ENCODE assay signal across 14 cellular contexts in genomic region chr15:35771878-35772442, GRCh38.
A peak's percentile ranks its signal among the peaks of the same experiment; 100 is the strongest.
DNase-seq lines count a peak whose midpoint lies in the region; ATAC-seq and TF ChIP-seq lines count a peak whose summit lies in the region.
"Had no signal": no experiment of that assay in that cellular context is flagged by ENCODE, and none has a peak within 500 bp of the region (broad histone marks: within the 10 kb centered on the region; RNA-seq: fewer than 3 reads in every experiment).

No MANE protein-coding gene starts in this region.

- no peak overlapping the region for H2BK5ac ChIP-seq in IMR-90 (ENCODE audit: low read depth, low read length, poor library complexity, severe bottlenecking)

- no peaks in the 10 kb centered on the region for H3K9me1 ChIP-seq in IMR-90 (ENCODE audit: insufficient read depth, low read length)

- WGBS in IMR-90 (ENCODE audit: extremely low coverage in 2 of 2, insufficient read length in 1 of 2), 2 experiments: 100% methylated on average over 1 of the region's 4 CpGs; no CpG with 5 or more reads in 1 of the 2 experiments
- 80% methylated on average over 4 of the region's 4 CpGs for WGBS in SK-N-SH (ENCODE audit: low lambda C conversion rate)

- no peak overlapping the region for H4K8ac ChIP-seq in IMR-90 (ENCODE audit: low read depth in 2 of 2, low read length in 2 of 2)

- no peak overlapping the region for H3K27ac ChIP-seq in IMR-90 (ENCODE audit: insufficient read depth, low read length)
- peak overlapping the region in 1 of 2 experiments; percentile 34; a peak in 1 of 4 replicates for H3K27ac ChIP-seq in SK-N-SH (ENCODE audit: low read depth in 2 of 2, low read length in 1 of 2)
- no peak overlapping the region for H3K27ac ChIP-seq in osteoblast (ENCODE audit: low read depth, low read length)

- H3K14ac ChIP-seq in IMR-90 (replicated peaks; ENCODE audit: low read depth, low read length): no peak overlapping the region

- H3F3A ChIP-seq in SK-N-SH (replicated peaks; ENCODE audit: insufficient read depth): no peaks in the 10 kb centered on the region

- H4K5ac ChIP-seq in IMR-90 (ENCODE audit: low read depth, low read length): no peak overlapping the region

- H3K79me2 ChIP-seq in SK-N-SH (ENCODE audit: insufficient read depth): no peaks in the 10 kb centered on the region
- H3K79me2 ChIP-seq in osteoblast (ENCODE audit: insufficient read depth, low read length): no peaks in the 10 kb centered on the region

- no peaks in the 10 kb centered on the region for H4K20me1 ChIP-seq in IMR-90 (ENCODE audit: insufficient read depth, low read length)
- no peaks in the 10 kb centered on the region for H4K20me1 ChIP-seq in SK-N-SH (ENCODE audit: insufficient read depth)
- no peaks in the 10 kb centered on the region for H4K20me1 ChIP-seq in osteoblast (ENCODE audit: insufficient read depth, low read length)

- peak; percentile 11; the same call in 1 of the 2 replicates for ATAC-seq in IMR-90 (ENCODE audit: low read depth)
- no peak for ATAC-seq in HG02798 (IDR thresholded peaks at IDR 0.05; ENCODE audit: poor library complexity, unreplicated experiment)
- ATAC-seq: HepG2 had no signal

- no peak for TF ChIP-seq RAD21 in IMR-90 (IDR thresholded peaks at IDR 0.05; ENCODE audit: low read length)
- no peak for TF ChIP-seq RAD21 in SK-N-SH (IDR thresholded peaks at IDR 0.05; ENCODE audit: low read length)

- H3K4me3 ChIP-seq in IMR-90 (ENCODE audit: insufficient read depth, low read depth, low read length) (no peak overlapping the region), SK-N-SH (ENCODE audit: low read depth in 2 of 2, low read length in 1 of 2) (no peak overlapping the region), osteoblast (ENCODE audit: insufficient read depth, low read length) (no peak overlapping the region)

- H3K27me3 ChIP-seq in IMR-90 (ENCODE audit: control insufficient read depth, insufficient read depth, low read length) (no peaks in the 10 kb centered on the region), SK-N-SH (ENCODE audit: insufficient read depth) (no peaks in the 10 kb centered on the region), osteoblast (ENCODE audit: insufficient read depth, low read length) (no peaks in the 10 kb centered on the region)

- H2AFZ ChIP-seq in IMR-90 (replicated peaks; ENCODE audit: low read length, poor library complexity) (no peak overlapping the region), SK-N-SH (ENCODE audit: low read depth) (0 out of 2 replicates have a peak overlapping the region, but pooled peaks have one; percentile 23), osteoblast (ENCODE audit: low read length) (peak overlapping the region; percentile 44)

- no peak overlapping the region for H4K91ac ChIP-seq in IMR-90 (ENCODE audit: insufficient read depth, low read depth, low read length)

- BruUV-seq in IMR-90 (replicated peaks; lab: Mats Ljungman, UMichigan): no TSS peak

- no peaks in the 10 kb centered on the region for H3K4me1 ChIP-seq in IMR-90 (ENCODE audit: control insufficient read depth, insufficient read depth, low read length)
- peaks cover 0 to 7% of the 10 kb centered on the region in 2 experiments; a peak in 2 of 4 replicates for H3K4me1 ChIP-seq in SK-N-SH (ENCODE audit: control insufficient read depth in 1 of 2, insufficient read depth in 2 of 2, low read depth in 1 of 2, low read length in 1 of 2)
- H3K4me1 ChIP-seq in osteoblast (ENCODE audit: insufficient read depth, low read length): no peaks in the 10 kb centered on the region

- in situ Hi-C loops in IMR-90 (cut with MboI; ENCODE audit: low sequenced_read_pairs): no loop called here

- H3K9me3 ChIP-seq in IMR-90 (ENCODE audit: control insufficient read depth, insufficient read depth, low read length): no peaks in the 10 kb centered on the region
- no peaks in the 10 kb centered on the region for H3K9me3 ChIP-seq in SK-N-SH
- H3K9me3 ChIP-seq in osteoblast (ENCODE audit: low read depth, low read length): no peaks in the 10 kb centered on the region

- H3K4me2 ChIP-seq in IMR-90 (ENCODE audit: low read depth, low read length) (no peak overlapping the region), SK-N-SH (no peak overlapping the region), osteoblast (ENCODE audit: insufficient read depth, low read length) (no peak overlapping the region)

- H3K9me2 ChIP-seq in SK-N-SH: no peaks in the 10 kb centered on the region

- no peak overlapping the region for H2AK5ac ChIP-seq in IMR-90 (ENCODE audit: low read depth, low read length)

- H2BK15ac ChIP-seq in IMR-90 (ENCODE audit: low read depth, low read length): no peak overlapping the region

- dilution Hi-C loops in IMR-90 (cut with HindIII; ENCODE audit: low sequenced_read_pairs, unreplicated experiment): no loop called here

- no peak overlapping the region for H2BK20ac ChIP-seq in IMR-90 (ENCODE audit: low read depth, low read length)

- H3K56ac ChIP-seq in IMR-90 (ENCODE audit: extremely low read depth, insufficient read depth, low read length): no peak overlapping the region

- TF ChIP-seq POLR2A in IMR-90 (IDR thresholded peaks at IDR 0.05; ENCODE audit: low read depth, low read length): no peak

- intact Hi-C loops in IMR-90 (cut with micrococcal nuclease): no loop called here

- DNase-seq in IMR-90 (no peak), SK-N-SH (no peak), astrocyte of the hippocampus (ENCODE audit: low read depth, low spot score) (peak; percentile 71), osteoblast (ENCODE audit: insufficient read length, low spot score, missing footprints) (peak; percentile 30), NCI-H510A treated with DMSO at 0.1 percent for 48 hours (lab: John Stamatoyannopoulos, UW) (no peak), HK-2 (ENCODE audit: unreplicated experiment) (no peak)
- DNase-seq in stimulated activated naive CD4-positive, alpha-beta T cell (lab: John Stamatoyannopoulos, UW): no peak
- DNase-seq: C1 segment of cervical spinal cord; Calu3; CD4-positive, alpha-beta T cell; DMS 273 treated with DMSO at 0.1 percent for 48 hours; H7 had no signal

- H2BK120ac ChIP-seq in IMR-90 (ENCODE audit: low read depth, low read length): no peak overlapping the region

- H3K18ac ChIP-seq in IMR-90 (ENCODE audit: low read depth, low read length): no peak overlapping the region

- H3K79me1 ChIP-seq in IMR-90 (ENCODE audit: low read depth in 1 of 2, low read length in 2 of 2): no peaks in the 10 kb centered on the region

- H3K36me3 ChIP-seq in IMR-90 (ENCODE audit: control insufficient read depth, insufficient read depth, low read length): no peaks in the 10 kb centered on the region
- no peaks in the 10 kb centered on the region for H3K36me3 ChIP-seq in SK-N-SH (replicated peaks in 1 of 2; ENCODE audit: control insufficient read depth in 1 of 2, insufficient read depth in 2 of 2, low read length in 1 of 2)
- no peaks in the 10 kb centered on the region for H3K36me3 ChIP-seq in osteoblast (ENCODE audit: insufficient read depth, low read length)

- H2AK9ac ChIP-seq in IMR-90 (replicated peaks; ENCODE audit: low read depth, low read length, poor library complexity): no peak overlapping the region

- H3K4ac ChIP-seq in IMR-90 (ENCODE audit: low read depth, low read length): no peak overlapping the region

- no peak overlapping the region for H3K9ac ChIP-seq in IMR-90 (ENCODE audit: low read depth, low read length)
- H3K9ac ChIP-seq in SK-N-SH: no peak overlapping the region

- POLR2A ChIA-PET in IMR-90 (lab: Charles Lee; ENCODE audit: unreplicated experiment): no interaction called here
- POLR2A ChIA-PET in SK-N-SH (lab: Yijun Ruan, JAX): no interaction called here

- no peak overlapping the region for H3K23ac ChIP-seq in IMR-90 (ENCODE audit: low read depth, low read length)

- CTCF ChIA-PET in IMR-90 (lab: Yijun Ruan, JAX): no interaction called here
- CTCF ChIA-PET in SK-N-SH (lab: Yijun Ruan, JAX): interaction anchor here (3.1 kb wide), 1 partner anchor 20 kb away, joined by 10 read pairs; no protein-coding TSS in a partner anchor

- TF ChIP-seq CTCF in IMR-90 (conservative IDR thresholded peaks at IDR 0.05; ENCODE audit: low read depth, low read length) (no peak), SK-N-SH (IDR thresholded peaks at IDR 0.05) (no peak), osteoblast (IDR thresholded peaks at IDR 0.05; ENCODE audit: extremely low read depth, low read depth, low read length) (no peak)

- TF ChIP-seq EP300 in SK-N-SH (IDR thresholded peaks at IDR 0.05; ENCODE audit: borderline replicate concordance in 1 of 2, low read depth in 1 of 2, low read length in 1 of 2): no peak

TF ChIP-seq in IMR-90, 13 proteins besides CTCF, POLR2A, EP300 and RAD21 (continues in another document):
- no peak for TF ChIP-seq MAFK (IDR thresholded peaks at IDR 0.05; ENCODE audit: low read depth, low read length)
- TF ChIP-seq RFX5 (IDR thresholded peaks at IDR 0.05; ENCODE audit: low read depth, low read length): no peak
- TF ChIP-seq RCOR1 (IDR thresholded peaks at IDR 0.05; ENCODE audit: insufficient replicate concordance, low read length): no peak
- no peak for TF ChIP-seq CHD1 (IDR thresholded peaks at IDR 0.05; ENCODE audit: low read depth, low read length)
- no peak for TF ChIP-seq BHLHE40 (IDR thresholded peaks at IDR 0.05; ENCODE audit: low read depth, low read length)
- no peak for TF ChIP-seq MXI1 (IDR thresholded peaks at IDR 0.05; ENCODE audit: borderline replicate concordance, low read depth, low read length)
- no peak for TF ChIP-seq NFE2L2 (IDR thresholded peaks at IDR 0.05; ENCODE audit: low read depth, low read length)

TF ChIP-seq in SK-N-SH, 30 proteins besides CTCF, POLR2A, EP300 and RAD21:
- no peak for TF ChIP-seq FOSL2 (IDR thresholded peaks at IDR 0.05; ENCODE audit: borderline replicate concordance, low read depth)
- no peak for TF ChIP-seq GATA2 (CRISPR knock-in tag; IDR thresholded peaks at IDR 0.05)
- TF ChIP-seq PBX3 (IDR thresholded peaks at IDR 0.05): peak; percentile 65

Comparison
In these comparisons a context has a peak if more than half of its experiments do, and no peak if none do; other contexts are left out.
1. DNase-seq: peak in astrocyte of the hippocampus (single experiment) and osteoblast (single experiment); none in IMR-90 (single experiment), SK-N-SH (single experiment), NCI-H510A treated with DMSO at 0.1 percent for 48 hours (single experiment), HK-2 (single experiment) and stimulated activated naive CD4-positive, alpha-beta T cell (0 of 6).